Comparison of ENCODE assay signal across 1 cellular context in genomic region chr11:108916290-108916689, GRCh38.
TF ChIP-seq lines count a peak whose summit lies in the region.

No MANE protein-coding gene starts in this region.

TF ChIP-seq in SK-N-SH, 30 proteins besides CTCF, POLR2A, EP300 and RAD21 (continued from another document):
- TF ChIP-seq, protein P1, sequence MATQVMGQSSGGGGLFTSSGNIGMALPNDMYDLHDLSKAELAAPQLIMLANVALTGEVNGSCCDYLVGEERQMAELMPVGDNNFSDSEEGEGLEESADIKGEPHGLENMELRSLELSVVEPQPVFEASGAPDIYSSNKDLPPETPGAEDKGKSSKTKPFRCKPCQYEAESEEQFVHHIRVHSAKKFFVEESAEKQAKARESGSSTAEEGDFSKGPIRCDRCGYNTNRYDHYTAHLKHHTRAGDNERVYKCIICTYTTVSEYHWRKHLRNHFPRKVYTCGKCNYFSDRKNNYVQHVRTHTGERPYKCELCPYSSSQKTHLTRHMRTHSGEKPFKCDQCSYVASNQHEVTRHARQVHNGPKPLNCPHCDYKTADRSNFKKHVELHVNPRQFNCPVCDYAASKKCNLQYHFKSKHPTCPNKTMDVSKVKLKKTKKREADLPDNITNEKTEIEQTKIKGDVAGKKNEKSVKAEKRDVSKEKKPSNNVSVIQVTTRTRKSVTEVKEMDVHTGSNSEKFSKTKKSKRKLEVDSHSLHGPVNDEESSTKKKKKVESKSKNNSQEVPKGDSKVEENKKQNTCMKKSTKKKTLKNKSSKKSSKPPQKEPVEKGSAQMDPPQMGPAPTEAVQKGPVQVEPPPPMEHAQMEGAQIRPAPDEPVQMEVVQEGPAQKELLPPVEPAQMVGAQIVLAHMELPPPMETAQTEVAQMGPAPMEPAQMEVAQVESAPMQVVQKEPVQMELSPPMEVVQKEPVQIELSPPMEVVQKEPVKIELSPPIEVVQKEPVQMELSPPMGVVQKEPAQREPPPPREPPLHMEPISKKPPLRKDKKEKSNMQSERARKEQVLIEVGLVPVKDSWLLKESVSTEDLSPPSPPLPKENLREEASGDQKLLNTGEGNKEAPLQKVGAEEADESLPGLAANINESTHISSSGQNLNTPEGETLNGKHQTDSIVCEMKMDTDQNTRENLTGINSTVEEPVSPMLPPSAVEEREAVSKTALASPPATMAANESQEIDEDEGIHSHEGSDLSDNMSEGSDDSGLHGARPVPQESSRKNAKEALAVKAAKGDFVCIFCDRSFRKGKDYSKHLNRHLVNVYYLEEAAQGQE (IDR thresholded peaks at IDR 0.05; ENCODE audit: low read depth, low read length), result no peak
- TF ChIP-seq TAF1 (IDR thresholded peaks at IDR 0.05; ENCODE audit: borderline replicate concordance, low read depth, low read length), result no peak
- TF ChIP-seq, protein P2, sequence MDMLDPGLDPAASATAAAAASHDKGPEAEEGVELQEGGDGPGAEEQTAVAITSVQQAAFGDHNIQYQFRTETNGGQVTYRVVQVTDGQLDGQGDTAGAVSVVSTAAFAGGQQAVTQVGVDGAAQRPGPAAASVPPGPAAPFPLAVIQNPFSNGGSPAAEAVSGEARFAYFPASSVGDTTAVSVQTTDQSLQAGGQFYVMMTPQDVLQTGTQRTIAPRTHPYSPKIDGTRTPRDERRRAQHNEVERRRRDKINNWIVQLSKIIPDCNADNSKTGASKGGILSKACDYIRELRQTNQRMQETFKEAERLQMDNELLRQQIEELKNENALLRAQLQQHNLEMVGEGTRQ (IDR thresholded peaks at IDR 0.05; ENCODE audit: borderline replicate concordance, low read depth, low read length), result no peak
- TF ChIP-seq CHD2 (IDR thresholded peaks at IDR 0.05; ENCODE audit: low read length, partially characterized antibody), result no peak
- TF ChIP-seq JUND (IDR thresholded peaks at IDR 0.05), result peak; percentile 53
- TF ChIP-seq PBX3 (IDR thresholded peaks at IDR 0.05), result peak; percentile 16; the same call in 1 of the 2 replicates
- no peak for TF ChIP-seq ELF1 (IDR thresholded peaks at IDR 0.05)
- TF ChIP-seq MAX (IDR thresholded peaks at IDR 0.05; ENCODE audit: low read depth), result no peak
- TF ChIP-seq MXI1 (IDR thresholded peaks at IDR 0.05; ENCODE audit: low read depth, low read length), result no peak
- TF ChIP-seq FOXJ3 (CRISPR knock-in tag; IDR thresholded peaks at IDR 0.05), result no peak
- TF ChIP-seq RXRA (IDR thresholded peaks at IDR 0.05; ENCODE audit: borderline replicate concordance, low read depth), result no peak
- no peak for TF ChIP-seq GATA2 (CRISPR knock-in tag; IDR thresholded peaks at IDR 0.05)
- TF ChIP-seq TEAD4 (IDR thresholded peaks at IDR 0.05; ENCODE audit: borderline replicate concordance, insufficient read depth), result 0 out of 2 replicates have a peak, but pooled peaks have one; percentile 13
- no peak for TF ChIP-seq SMC3 (IDR thresholded peaks at IDR 0.05; ENCODE audit: low read depth, low read length)
- no peak for TF ChIP-seq RCOR1 (IDR thresholded peaks at IDR 0.05; ENCODE audit: low read length)
- TF ChIP-seq, protein P3, sequence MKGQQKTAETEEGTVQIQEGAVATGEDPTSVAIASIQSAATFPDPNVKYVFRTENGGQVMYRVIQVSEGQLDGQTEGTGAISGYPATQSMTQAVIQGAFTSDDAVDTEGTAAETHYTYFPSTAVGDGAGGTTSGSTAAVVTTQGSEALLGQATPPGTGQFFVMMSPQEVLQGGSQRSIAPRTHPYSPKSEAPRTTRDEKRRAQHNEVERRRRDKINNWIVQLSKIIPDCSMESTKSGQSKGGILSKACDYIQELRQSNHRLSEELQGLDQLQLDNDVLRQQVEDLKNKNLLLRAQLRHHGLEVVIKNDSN (IDR thresholded peaks at IDR 0.05; ENCODE audit: borderline replicate concordance, low read depth), result no peak
- TF ChIP-seq NFIC (IDR thresholded peaks at IDR 0.05; ENCODE audit: borderline replicate concordance), result no peak
- peak; percentile 47 for TF ChIP-seq TCF12 (IDR thresholded peaks at IDR 0.05)
- TF ChIP-seq YY1 (IDR thresholded peaks at IDR 0.05; ENCODE audit: low read depth), result no peak
- TF ChIP-seq FOSL2 (IDR thresholded peaks at IDR 0.05; ENCODE audit: borderline replicate concordance, low read depth), result peak; percentile 50; the same call in 1 of the 2 replicates
- no peak for TF ChIP-seq EZH2phosphoT487 (IDR thresholded peaks at IDR 0.05; ENCODE audit: borderline replicate concordance, low read depth)
- TF ChIP-seq, protein P4, sequence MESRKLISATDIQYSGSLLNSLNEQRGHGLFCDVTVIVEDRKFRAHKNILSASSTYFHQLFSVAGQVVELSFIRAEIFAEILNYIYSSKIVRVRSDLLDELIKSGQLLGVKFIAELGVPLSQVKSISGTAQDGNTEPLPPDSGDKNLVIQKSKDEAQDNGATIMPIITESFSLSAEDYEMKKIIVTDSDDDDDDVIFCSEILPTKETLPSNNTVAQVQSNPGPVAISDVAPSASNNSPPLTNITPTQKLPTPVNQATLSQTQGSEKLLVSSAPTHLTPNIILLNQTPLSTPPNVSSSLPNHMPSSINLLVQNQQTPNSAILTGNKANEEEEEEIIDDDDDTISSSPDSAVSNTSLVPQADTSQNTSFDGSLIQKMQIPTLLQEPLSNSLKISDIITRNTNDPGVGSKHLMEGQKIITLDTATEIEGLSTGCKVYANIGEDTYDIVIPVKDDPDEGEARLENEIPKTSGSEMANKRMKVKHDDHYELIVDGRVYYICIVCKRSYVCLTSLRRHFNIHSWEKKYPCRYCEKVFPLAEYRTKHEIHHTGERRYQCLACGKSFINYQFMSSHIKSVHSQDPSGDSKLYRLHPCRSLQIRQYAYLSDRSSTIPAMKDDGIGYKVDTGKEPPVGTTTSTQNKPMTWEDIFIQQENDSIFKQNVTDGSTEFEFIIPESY (IDR thresholded peaks at IDR 0.05; ENCODE audit: borderline replicate concordance, low read depth), result no peak
- TF ChIP-seq MEF2A (IDR thresholded peaks at IDR 0.05; ENCODE audit: borderline replicate concordance, low read depth), result no peak
TF ChIP-seq in SK-N-SH: peak in this region for 6.
